In the genomic region with DNA sequence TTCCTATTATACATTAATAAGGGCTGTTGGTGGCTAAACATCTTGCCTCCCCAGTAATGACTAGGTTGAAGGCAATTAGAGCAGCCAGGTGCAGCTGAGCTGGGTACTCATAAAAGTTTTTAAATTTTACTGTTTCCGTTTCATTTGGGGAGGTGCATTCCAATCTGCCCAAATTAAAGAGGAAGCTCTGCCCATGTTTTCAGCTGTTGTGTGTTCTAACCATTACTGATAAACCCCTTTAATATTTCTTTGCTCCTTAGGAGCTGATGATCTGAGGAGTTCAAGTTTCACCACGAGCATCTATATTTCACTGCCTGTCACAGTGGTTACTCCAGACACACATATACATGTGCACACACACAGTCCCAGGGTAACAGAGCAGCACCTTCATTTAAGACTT, we compare ENCODE assay signal across 1 cellular context.
TF ChIP-seq lines count a peak whose summit lies in the region.

No MANE protein-coding gene starts in this region.

TF ChIP-seq in HepG2, 621 proteins besides CTCF, POLR2A, EP300 and RAD21 (continued from another document):
- TF ChIP-seq, protein P1, sequence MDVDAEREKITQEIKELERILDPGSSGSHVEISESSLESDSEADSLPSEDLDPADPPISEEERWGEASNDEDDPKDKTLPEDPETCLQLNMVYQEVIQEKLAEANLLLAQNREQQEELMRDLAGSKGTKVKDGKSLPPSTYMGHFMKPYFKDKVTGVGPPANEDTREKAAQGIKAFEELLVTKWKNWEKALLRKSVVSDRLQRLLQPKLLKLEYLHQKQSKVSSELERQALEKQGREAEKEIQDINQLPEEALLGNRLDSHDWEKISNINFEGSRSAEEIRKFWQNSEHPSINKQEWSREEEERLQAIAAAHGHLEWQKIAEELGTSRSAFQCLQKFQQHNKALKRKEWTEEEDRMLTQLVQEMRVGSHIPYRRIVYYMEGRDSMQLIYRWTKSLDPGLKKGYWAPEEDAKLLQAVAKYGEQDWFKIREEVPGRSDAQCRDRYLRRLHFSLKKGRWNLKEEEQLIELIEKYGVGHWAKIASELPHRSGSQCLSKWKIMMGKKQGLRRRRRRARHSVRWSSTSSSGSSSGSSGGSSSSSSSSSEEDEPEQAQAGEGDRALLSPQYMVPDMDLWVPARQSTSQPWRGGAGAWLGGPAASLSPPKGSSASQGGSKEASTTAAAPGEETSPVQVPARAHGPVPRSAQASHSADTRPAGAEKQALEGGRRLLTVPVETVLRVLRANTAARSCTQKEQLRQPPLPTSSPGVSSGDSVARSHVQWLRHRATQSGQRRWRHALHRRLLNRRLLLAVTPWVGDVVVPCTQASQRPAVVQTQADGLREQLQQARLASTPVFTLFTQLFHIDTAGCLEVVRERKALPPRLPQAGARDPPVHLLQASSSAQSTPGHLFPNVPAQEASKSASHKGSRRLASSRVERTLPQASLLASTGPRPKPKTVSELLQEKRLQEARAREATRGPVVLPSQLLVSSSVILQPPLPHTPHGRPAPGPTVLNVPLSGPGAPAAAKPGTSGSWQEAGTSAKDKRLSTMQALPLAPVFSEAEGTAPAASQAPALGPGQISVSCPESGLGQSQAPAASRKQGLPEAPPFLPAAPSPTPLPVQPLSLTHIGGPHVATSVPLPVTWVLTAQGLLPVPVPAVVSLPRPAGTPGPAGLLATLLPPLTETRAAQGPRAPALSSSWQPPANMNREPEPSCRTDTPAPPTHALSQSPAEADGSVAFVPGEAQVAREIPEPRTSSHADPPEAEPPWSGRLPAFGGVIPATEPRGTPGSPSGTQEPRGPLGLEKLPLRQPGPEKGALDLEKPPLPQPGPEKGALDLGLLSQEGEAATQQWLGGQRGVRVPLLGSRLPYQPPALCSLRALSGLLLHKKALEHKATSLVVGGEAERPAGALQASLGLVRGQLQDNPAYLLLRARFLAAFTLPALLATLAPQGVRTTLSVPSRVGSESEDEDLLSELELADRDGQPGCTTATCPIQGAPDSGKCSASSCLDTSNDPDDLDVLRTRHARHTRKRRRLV (CRISPR knock-in tag; IDR thresholded peaks at IDR 0.05) = no peak
- no peak for TF ChIP-seq HNF4G (IDR thresholded peaks at IDR 0.05; ENCODE audit: borderline replicate concordance, low read depth, low read length)
- TF ChIP-seq HNF4G (CRISPR knock-in tag; IDR thresholded peaks at IDR 0.05; ENCODE audit: borderline replicate concordance, low read depth) = no peak
- no peak for TF ChIP-seq GATAD1 (CRISPR knock-in tag; IDR thresholded peaks at IDR 0.05)
- TF ChIP-seq TP53 (CRISPR knock-in tag; conservative IDR thresholded peaks at IDR 0.05) = no peak
- TF ChIP-seq, protein P2, sequence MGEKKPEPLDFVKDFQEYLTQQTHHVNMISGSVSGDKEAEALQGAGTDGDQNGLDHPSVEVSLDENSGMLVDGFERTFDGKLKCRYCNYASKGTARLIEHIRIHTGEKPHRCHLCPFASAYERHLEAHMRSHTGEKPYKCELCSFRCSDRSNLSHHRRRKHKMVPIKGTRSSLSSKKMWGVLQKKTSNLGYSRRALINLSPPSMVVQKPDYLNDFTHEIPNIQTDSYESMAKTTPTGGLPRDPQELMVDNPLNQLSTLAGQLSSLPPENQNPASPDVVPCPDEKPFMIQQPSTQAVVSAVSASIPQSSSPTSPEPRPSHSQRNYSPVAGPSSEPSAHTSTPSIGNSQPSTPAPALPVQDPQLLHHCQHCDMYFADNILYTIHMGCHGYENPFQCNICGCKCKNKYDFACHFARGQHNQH (CRISPR knock-in tag; IDR thresholded peaks at IDR 0.05) = no peak
- no peak for TF ChIP-seq MAFK (conservative IDR thresholded peaks at IDR 0.05 in 1 of 2, IDR thresholded peaks at IDR 0.05 in 1 of 2; ENCODE audit: low read length in 2 of 2)
- no peak for TF ChIP-seq NRL (CRISPR knock-in tag; IDR thresholded peaks at IDR 0.05; ENCODE audit: borderline replicate concordance)
- TF ChIP-seq ZNF296 (CRISPR knock-in tag; conservative IDR thresholded peaks at IDR 0.05) = no peak
- no peak for TF ChIP-seq ATF7 (IDR thresholded peaks at IDR 0.05)
- no peak for TF ChIP-seq ATF7 (CRISPR knock-in tag; IDR thresholded peaks at IDR 0.05)
